Comparison of ENCODE assay signal across 2 cellular contexts in the genomic region with DNA sequence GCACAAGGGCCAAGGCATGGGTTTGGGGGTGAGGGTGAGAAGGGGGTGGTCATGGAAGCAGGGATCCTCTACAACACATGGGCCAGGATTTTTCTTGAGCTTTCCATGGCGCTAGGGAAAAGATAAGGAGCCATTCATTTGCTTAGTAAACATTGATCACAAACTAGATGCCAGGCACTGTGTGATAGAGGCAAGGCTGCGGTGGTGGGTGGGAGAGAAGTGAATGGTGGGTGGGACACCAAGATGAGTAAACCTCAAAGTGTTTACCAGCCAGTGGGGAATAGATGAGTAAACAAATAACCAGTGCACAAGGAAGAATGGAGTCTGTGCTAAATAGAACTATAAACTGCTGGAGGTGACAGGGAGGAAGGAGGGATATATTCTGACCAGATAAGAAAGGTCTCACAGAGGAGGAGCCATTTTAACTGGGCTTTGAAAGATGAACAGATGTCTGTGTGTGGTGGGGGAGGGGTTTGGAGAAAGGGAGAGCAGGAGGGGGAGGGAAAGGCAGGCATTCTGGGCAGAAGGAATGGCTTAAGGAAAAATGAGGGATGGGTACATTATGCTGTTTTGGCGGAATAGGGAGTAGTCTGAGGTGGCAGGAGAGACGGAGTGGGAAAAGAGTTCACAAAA.
TF ChIP-seq lines count a peak whose summit lies in the region.

No MANE protein-coding gene starts in this region.

TF ChIP-seq in K562, 482 proteins besides CTCF, POLR2A, EP300 and RAD21:
- peak in 1 of 3 experiments; percentile 63 for TF ChIP-seq YY1 (IDR thresholded peaks at IDR 0.05; ENCODE audit: borderline replicate concordance in 1 of 3, control insufficient read depth in 1 of 3, extremely low read depth in 1 of 3, insufficient read depth in 3 of 3, insufficient read length in 1 of 3, insufficient replicate concordance in 2 of 3, low read depth in 1 of 3, low read length in 2 of 3)
- 0 out of 2 replicates have a peak, but pooled peaks have one; percentile 29 for TF ChIP-seq SMARCE1 (IDR thresholded peaks at IDR 0.05)
- TF ChIP-seq CBFA2T2 (conservative IDR thresholded peaks at IDR 0.05), result peak; percentile 16; the same call in 1 of the 2 replicates
- TF ChIP-seq HSF4 (CRISPR knock-in tag; IDR thresholded peaks at IDR 0.05; ENCODE audit: borderline replicate concordance), result no peak
- TF ChIP-seq, protein P1, sequence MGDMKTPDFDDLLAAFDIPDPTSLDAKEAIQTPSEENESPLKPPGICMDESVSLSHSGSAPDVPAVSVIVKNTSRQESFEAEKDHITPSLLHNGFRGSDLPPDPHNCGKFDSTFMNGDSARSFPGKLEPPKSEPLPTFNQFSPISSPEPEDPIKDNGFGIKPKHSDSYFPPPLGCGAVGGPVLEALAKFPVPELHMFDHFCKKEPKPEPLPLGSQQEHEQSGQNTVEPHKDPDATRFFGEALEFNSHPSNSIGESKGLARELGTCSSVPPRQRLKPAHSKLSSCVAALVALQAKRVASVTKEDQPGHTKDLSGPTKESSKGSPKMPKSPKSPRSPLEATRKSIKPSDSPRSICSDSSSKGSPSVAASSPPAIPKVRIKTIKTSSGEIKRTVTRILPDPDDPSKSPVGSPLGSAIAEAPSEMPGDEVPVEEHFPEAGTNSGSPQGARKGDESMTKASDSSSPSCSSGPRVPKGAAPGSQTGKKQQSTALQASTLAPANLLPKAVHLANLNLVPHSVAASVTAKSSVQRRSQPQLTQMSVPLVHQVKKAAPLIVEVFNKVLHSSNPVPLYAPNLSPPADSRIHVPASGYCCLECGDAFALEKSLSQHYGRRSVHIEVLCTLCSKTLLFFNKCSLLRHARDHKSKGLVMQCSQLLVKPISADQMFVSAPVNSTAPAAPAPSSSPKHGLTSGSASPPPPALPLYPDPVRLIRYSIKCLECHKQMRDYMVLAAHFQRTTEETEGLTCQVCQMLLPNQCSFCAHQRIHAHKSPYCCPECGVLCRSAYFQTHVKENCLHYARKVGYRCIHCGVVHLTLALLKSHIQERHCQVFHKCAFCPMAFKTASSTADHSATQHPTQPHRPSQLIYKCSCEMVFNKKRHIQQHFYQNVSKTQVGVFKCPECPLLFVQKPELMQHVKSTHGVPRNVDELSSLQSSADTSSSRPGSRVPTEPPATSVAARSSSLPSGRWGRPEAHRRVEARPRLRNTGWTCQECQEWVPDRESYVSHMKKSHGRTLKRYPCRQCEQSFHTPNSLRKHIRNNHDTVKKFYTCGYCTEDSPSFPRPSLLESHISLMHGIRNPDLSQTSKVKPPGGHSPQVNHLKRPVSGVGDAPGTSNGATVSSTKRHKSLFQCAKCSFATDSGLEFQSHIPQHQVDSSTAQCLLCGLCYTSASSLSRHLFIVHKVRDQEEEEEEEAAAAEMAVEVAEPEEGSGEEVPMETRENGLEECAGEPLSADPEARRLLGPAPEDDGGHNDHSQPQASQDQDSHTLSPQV (IDR thresholded peaks at IDR 0.05), result no peak
- TF ChIP-seq ARID1B (IDR thresholded peaks at IDR 0.05), result peak; percentile 56
- TF ChIP-seq NR2C1 (IDR thresholded peaks at IDR 0.05), result no peak
- no peak for TF ChIP-seq NR2C1 (tag; IDR thresholded peaks at IDR 0.05)
- TF ChIP-seq HDAC1 (IDR thresholded peaks at IDR 0.05), result peak in 1 of 2 experiments; percentile 51; a peak in 2 of 4 replicates
- TF ChIP-seq NCOR1 (IDR thresholded peaks at IDR 0.05), result peak; percentile 24; the same call in 1 of the 2 replicates
- TF ChIP-seq, protein P2, sequence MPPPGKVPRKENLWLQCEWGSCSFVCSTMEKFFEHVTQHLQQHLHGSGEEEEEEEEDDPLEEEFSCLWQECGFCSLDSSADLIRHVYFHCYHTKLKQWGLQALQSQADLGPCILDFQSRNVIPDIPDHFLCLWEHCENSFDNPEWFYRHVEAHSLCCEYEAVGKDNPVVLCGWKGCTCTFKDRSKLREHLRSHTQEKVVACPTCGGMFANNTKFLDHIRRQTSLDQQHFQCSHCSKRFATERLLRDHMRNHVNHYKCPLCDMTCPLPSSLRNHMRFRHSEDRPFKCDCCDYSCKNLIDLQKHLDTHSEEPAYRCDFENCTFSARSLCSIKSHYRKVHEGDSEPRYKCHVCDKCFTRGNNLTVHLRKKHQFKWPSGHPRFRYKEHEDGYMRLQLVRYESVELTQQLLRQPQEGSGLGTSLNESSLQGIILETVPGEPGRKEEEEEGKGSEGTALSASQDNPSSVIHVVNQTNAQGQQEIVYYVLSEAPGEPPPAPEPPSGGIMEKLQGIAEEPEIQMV (tag; conservative IDR thresholded peaks at IDR 0.05; ENCODE audit: low read depth), result 0 out of 2 replicates have a peak, but pooled peaks have one; percentile 22
- TF ChIP-seq, protein P3, sequence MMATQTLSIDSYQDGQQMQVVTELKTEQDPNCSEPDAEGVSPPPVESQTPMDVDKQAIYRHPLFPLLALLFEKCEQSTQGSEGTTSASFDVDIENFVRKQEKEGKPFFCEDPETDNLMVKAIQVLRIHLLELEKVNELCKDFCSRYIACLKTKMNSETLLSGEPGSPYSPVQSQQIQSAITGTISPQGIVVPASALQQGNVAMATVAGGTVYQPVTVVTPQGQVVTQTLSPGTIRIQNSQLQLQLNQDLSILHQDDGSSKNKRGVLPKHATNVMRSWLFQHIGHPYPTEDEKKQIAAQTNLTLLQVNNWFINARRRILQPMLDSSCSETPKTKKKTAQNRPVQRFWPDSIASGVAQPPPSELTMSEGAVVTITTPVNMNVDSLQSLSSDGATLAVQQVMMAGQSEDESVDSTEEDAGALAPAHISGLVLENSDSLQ (IDR thresholded peaks at IDR 0.05), result 0 out of 2 replicates have a peak, but pooled peaks have one; percentile 6
- 0 out of 2 replicates have a peak, but pooled peaks have one; percentile 55 for TF ChIP-seq NFRKB (IDR thresholded peaks at IDR 0.05; ENCODE audit: low read depth)
- no peak for TF ChIP-seq ZC3H4 (CRISPR knock-in tag; IDR thresholded peaks at IDR 0.05; ENCODE audit: borderline replicate concordance)
- no peak for TF ChIP-seq PCBP2 (IDR thresholded peaks at IDR 0.05; ENCODE audit: low read depth, low read length, poor library complexity, severe bottlenecking)
- peak; percentile 53 for TF ChIP-seq CBFA2T3 (IDR thresholded peaks at IDR 0.05)
- 0 out of 2 replicates have a peak, but pooled peaks have one; percentile 12 for TF ChIP-seq EP400 (IDR thresholded peaks at IDR 0.05)
- peak in 1 of 2 experiments; percentile 52; a peak in 2 of 4 replicates for TF ChIP-seq KDM1A (IDR thresholded peaks at IDR 0.05)
- TF ChIP-seq DPF2 (IDR thresholded peaks at IDR 0.05), result peak; percentile 64
TF ChIP-seq in K562: peak in this region for 13.

TF ChIP-seq in WTC11, 78 proteins besides CTCF, POLR2A, EP300 and RAD21:
- no peak for TF ChIP-seq ZNF671 (CRISPR knock-in tag; IDR thresholded peaks at IDR 0.05)
- TF ChIP-seq, protein P4, sequence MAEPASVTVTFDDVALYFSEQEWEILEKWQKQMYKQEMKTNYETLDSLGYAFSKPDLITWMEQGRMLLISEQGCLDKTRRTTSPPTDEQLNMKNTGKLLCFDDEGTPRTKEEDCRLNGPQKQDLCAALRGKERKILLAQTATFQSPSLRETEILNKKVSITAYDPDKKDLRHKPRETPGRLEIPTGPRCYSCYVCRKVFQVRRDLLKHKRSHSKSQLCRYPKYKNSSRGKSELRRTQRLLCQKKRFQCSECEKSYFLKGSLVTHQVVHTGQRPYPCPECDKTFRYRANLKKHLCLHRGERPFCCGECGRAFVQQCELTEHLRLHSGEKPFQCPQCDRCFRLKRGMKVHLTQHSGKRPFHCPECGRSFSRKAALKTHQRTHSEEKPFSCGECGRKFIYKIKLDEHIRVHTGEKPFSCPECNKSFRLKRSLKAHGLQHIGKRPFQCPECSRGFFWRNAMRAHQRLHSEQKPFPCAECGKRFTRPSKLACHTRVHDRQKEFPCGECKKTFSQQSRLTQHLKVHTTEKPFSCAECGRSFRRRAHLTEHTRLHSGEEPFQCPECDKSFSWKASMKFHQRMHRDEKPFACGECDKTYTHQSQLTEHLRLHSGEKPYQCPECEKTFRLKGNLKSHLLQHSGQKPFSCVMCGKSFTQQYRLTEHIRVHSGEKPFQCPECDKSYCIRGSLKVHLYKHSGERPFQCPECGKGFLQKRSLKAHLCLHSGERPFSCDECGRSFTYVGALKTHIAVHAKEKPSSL (CRISPR knock-in tag; conservative IDR thresholded peaks at IDR 0.05), result no peak
- TF ChIP-seq, protein P5, sequence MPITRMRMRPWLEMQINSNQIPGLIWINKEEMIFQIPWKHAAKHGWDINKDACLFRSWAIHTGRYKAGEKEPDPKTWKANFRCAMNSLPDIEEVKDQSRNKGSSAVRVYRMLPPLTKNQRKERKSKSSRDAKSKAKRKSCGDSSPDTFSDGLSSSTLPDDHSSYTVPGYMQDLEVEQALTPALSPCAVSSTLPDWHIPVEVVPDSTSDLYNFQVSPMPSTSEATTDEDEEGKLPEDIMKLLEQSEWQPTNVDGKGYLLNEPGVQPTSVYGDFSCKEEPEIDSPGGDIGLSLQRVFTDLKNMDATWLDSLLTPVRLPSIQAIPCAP (CRISPR knock-in tag; IDR thresholded peaks at IDR 0.05), result no peak
- TF ChIP-seq NFE2L1 (CRISPR knock-in tag; IDR thresholded peaks at IDR 0.05), result no peak
- TF ChIP-seq ZNF423 (CRISPR knock-in tag; IDR thresholded peaks at IDR 0.05), result no peak
- TF ChIP-seq, protein P6, sequence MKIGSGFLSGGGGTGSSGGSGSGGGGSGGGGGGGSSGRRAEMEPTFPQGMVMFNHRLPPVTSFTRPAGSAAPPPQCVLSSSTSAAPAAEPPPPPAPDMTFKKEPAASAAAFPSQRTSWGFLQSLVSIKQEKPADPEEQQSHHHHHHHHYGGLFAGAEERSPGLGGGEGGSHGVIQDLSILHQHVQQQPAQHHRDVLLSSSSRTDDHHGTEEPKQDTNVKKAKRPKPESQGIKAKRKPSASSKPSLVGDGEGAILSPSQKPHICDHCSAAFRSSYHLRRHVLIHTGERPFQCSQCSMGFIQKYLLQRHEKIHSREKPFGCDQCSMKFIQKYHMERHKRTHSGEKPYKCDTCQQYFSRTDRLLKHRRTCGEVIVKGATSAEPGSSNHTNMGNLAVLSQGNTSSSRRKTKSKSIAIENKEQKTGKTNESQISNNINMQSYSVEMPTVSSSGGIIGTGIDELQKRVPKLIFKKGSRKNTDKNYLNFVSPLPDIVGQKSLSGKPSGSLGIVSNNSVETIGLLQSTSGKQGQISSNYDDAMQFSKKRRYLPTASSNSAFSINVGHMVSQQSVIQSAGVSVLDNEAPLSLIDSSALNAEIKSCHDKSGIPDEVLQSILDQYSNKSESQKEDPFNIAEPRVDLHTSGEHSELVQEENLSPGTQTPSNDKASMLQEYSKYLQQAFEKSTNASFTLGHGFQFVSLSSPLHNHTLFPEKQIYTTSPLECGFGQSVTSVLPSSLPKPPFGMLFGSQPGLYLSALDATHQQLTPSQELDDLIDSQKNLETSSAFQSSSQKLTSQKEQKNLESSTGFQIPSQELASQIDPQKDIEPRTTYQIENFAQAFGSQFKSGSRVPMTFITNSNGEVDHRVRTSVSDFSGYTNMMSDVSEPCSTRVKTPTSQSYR (CRISPR knock-in tag; IDR thresholded peaks at IDR 0.05), result no peak
- no peak for TF ChIP-seq JUN (CRISPR knock-in tag; IDR thresholded peaks at IDR 0.05)
- no peak for TF ChIP-seq TEAD4 (CRISPR knock-in tag; IDR thresholded peaks at IDR 0.05)
- TF ChIP-seq, protein P7, sequence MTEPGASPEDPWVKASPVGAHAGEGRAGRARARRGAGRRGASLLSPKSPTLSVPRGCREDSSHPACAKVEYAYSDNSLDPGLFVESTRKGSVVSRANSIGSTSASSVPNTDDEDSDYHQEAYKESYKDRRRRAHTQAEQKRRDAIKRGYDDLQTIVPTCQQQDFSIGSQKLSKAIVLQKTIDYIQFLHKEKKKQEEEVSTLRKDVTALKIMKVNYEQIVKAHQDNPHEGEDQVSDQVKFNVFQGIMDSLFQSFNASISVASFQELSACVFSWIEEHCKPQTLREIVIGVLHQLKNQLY (CRISPR knock-in tag; IDR thresholded peaks at IDR 0.05), result no peak
- TF ChIP-seq, protein P8, sequence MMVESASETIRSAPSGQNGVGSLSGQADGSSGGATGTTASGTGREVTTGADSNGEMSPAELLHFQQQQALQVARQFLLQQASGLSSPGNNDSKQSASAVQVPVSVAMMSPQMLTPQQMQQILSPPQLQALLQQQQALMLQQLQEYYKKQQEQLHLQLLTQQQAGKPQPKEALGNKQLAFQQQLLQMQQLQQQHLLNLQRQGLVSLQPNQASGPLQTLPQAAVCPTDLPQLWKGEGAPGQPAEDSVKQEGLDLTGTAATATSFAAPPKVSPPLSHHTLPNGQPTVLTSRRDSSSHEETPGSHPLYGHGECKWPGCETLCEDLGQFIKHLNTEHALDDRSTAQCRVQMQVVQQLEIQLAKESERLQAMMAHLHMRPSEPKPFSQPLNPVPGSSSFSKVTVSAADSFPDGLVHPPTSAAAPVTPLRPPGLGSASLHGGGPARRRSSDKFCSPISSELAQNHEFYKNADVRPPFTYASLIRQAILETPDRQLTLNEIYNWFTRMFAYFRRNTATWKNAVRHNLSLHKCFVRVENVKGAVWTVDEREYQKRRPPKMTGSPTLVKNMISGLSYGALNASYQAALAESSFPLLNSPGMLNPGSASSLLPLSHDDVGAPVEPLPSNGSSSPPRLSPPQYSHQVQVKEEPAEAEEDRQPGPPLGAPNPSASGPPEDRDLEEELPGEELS (CRISPR knock-in tag; IDR thresholded peaks at IDR 0.05), result no peak
- no peak for TF ChIP-seq ZNF263 (CRISPR knock-in tag; IDR thresholded peaks at IDR 0.05; ENCODE audit: low read depth)
TF ChIP-seq in WTC11: peak in this region for 0.
